In the genomic region with DNA sequence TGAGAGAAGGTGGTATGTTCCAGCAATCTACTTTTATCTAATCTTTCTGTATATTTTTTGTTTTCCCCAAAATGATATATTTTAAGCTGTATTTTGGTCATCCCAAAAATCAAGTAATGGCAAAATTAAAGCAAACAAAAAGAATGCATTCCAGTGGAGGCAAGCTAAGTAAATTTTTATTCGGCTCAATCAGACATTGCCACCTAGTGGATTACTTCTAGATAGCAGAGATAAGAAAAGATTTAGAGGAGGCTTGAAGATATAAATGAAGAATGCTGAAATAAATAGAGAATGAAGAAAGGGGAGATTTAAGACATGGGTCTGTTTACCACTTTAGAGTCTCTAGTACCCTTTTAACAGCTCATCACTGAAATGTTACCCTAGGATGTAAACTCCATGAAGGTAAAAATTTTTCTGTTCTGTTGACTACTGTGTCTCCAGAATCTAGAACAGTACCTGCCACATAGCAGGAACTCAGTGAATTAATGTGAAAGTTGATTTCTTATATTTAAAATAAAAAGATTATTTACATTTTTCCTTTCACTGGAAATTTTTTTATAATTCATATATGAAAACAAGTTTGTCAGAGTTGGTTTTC, we compare ENCODE assay signal across 1 cellular context.
TF ChIP-seq lines count a peak whose summit lies in the region.

No MANE protein-coding gene starts in this region.

TF ChIP-seq in WTC11, 78 proteins besides CTCF, POLR2A, EP300 and RAD21 (continued from another document):
- TF ChIP-seq, protein P1, sequence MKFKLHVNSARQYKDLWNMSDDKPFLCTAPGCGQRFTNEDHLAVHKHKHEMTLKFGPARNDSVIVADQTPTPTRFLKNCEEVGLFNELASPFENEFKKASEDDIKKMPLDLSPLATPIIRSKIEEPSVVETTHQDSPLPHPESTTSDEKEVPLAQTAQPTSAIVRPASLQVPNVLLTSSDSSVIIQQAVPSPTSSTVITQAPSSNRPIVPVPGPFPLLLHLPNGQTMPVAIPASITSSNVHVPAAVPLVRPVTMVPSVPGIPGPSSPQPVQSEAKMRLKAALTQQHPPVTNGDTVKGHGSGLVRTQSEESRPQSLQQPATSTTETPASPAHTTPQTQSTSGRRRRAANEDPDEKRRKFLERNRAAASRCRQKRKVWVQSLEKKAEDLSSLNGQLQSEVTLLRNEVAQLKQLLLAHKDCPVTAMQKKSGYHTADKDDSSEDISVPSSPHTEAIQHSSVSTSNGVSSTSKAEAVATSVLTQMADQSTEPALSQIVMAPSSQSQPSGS (CRISPR knock-in tag; IDR thresholded peaks at IDR 0.05; ENCODE audit: borderline replicate concordance, low read depth): no peak
- TF ChIP-seq, protein P2, sequence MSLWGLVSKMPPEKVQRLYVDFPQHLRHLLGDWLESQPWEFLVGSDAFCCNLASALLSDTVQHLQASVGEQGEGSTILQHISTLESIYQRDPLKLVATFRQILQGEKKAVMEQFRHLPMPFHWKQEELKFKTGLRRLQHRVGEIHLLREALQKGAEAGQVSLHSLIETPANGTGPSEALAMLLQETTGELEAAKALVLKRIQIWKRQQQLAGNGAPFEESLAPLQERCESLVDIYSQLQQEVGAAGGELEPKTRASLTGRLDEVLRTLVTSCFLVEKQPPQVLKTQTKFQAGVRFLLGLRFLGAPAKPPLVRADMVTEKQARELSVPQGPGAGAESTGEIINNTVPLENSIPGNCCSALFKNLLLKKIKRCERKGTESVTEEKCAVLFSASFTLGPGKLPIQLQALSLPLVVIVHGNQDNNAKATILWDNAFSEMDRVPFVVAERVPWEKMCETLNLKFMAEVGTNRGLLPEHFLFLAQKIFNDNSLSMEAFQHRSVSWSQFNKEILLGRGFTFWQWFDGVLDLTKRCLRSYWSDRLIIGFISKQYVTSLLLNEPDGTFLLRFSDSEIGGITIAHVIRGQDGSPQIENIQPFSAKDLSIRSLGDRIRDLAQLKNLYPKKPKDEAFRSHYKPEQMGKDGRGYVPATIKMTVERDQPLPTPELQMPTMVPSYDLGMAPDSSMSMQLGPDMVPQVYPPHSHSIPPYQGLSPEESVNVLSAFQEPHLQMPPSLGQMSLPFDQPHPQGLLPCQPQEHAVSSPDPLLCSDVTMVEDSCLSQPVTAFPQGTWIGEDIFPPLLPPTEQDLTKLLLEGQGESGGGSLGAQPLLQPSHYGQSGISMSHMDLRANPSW (CRISPR knock-in tag; conservative IDR thresholded peaks at IDR 0.05; ENCODE audit: low read depth): no peak
